ENCODE assay signal across 8 cellular contexts in the genomic region with DNA sequence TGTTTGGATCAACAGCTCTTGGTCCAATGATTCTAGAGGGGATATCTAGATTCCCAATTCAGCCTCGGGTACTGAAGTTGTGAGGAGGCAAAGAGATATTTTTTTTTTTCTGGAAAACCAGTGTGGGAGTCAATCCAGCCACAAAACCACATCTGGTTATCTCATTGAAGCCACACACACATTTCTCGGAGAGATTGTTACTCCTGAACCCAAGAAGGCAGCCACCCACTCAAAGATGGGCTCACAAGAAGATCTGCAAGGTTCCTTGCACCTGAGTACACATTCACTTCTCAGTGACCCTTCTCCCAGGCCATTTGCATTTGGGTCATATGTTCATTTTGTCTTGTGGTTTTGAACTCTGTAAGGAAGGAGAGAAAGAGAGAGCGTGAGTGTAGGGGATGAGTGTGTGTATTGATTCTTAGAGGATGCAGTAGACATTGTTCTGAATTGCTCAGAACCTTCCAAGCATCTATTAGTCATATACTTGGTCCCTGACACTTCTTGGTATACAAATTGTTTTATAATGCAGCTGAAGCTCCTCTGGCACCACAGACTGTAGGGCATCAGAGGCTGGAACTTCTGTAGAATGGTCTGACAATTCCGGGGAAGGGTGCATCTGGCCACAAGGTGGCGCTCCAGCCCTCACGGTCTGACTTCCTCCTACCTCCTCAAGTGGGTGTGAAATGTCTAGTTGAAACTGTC. TPM values are rescaled to one million over a fixed set of nuclear protein-coding genes. Genes with fewer than 3 reads are reported as not detected.
A peak's percentile ranks its signal among the peaks of the same experiment; 100 is the strongest.
DNase-seq lines count a peak whose midpoint lies in the region; ATAC-seq and TF ChIP-seq lines count a peak whose summit lies in the region.

No MANE protein-coding gene starts in this region.

- peaks cover 10% of the 10 kb centered on the region for H3K4me1 Mint-ChIP-seq in activated naive CD8-positive, alpha-beta T cell (ENCODE audit: low read depth)

- no peaks in the 10 kb centered on the region for H3K9me2 ChIP-seq in HCT116 (ENCODE audit: insufficient read depth)

- H3K4me2 ChIP-seq in HCT116 (ENCODE audit: low read length), result no peak overlapping the region

- no TSS peak for BruUV-seq in HCT116 (replicated peaks; lab: Mats Ljungman, UMichigan)

- intact Hi-C loops in HCT116 (cut with micrococcal nuclease), result loop anchor here (5.0 kb wide), 1 partner anchor 315 kb away; no protein-coding TSS in a partner anchor
- intact Hi-C loops in Right ventricle myocardium superior (cut with DNase I), result no loop called here
- intact Hi-C loops in psoas muscle (cut with DNase I), result no loop called here
- intact Hi-C loops in vagina (cut with DNase I), result no loop called here

- no peak overlapping the region for H3K27ac Mint-ChIP-seq in activated naive CD8-positive, alpha-beta T cell

- TF ChIP-seq POLR2A in HCT116 (IDR thresholded peaks at IDR 0.05; ENCODE audit: borderline replicate concordance, extremely low read depth, insufficient read depth, insufficient read length), result no peak
- no peak for TF ChIP-seq POLR2A in NB4 (IDR thresholded peaks at IDR 0.05; ENCODE audit: extremely low read depth, insufficient read length)
- TF ChIP-seq POLR2A in vagina (IDR thresholded peaks at IDR 0.05), result no peak

- CTCF ChIA-PET in GM10248 (lab: Yijun Ruan, JAX), result interaction anchor here (0.6 to 9.8 kb wide), 26 partner anchors 8 to 649 kb away, joined by 3 to 105 read pairs (median 4); a partner anchor contains a TSS
- CTCF ChIA-PET in HCT116 (lab: Charles Lee), result interaction anchor here (0.6 to 1.7 kb wide), 13 partner anchors 11 to 633 kb away, joined by 3 to 10 read pairs (median 3); no protein-coding TSS in a partner anchor

- no peaks in the 10 kb centered on the region for H4K20me1 ChIP-seq in HCT116 (ENCODE audit: insufficient read depth)

- H3K79me2 ChIP-seq in HCT116 (ENCODE audit: insufficient read depth, low read length), result no peaks in the 10 kb centered on the region

- no peaks in the 10 kb centered on the region for H3K27me3 Mint-ChIP-seq in activated naive CD8-positive, alpha-beta T cell

- TF ChIP-seq RAD21 in HCT116 (IDR thresholded peaks at IDR 0.05; ENCODE audit: low read depth), result peak; percentile 84

- H3K36me3 ChIP-seq in HCT116 (ENCODE audit: control insufficient read depth in 1 of 2, insufficient read depth in 2 of 2, low read length in 2 of 2) (no peaks in the 10 kb centered on the region), psoas muscle (ENCODE audit: insufficient read depth in 1 of 2, low read depth in 1 of 2) (peaks cover 0 to 14% of the 10 kb centered on the region in 2 donors), vagina (peaks cover 0 to 6% of the 10 kb centered on the region in 2 donors)

- 43 to 49% (median 43%) methylated on average over 6 of the region's 6 CpGs for WGBS in psoas muscle, 3 donors

- H3K9ac ChIP-seq in HCT116 (ENCODE audit: low read length), result no peak overlapping the region

- no peak overlapping the region for H3K4me3 ChIP-seq in HCT116 (replicated peaks in 1 of 2; ENCODE audit: low read depth in 1 of 2, low read length in 2 of 2)
- no peak overlapping the region for H3K4me3 ChIP-seq in NB4 (ENCODE audit: low read depth, low read length)
- no peak overlapping the region for H3K4me3 ChIP-seq in psoas muscle
- no peak overlapping the region for H3K4me3 ChIP-seq in vagina

- H3K27ac ChIP-seq in HCT116 (ENCODE audit: low read depth, low read length) (no peak overlapping the region), psoas muscle (no peak overlapping the region), vagina (no peak overlapping the region)

- H3K9me3 Mint-ChIP-seq in activated naive CD8-positive, alpha-beta T cell (ENCODE audit: low read depth), result no peaks in the 10 kb centered on the region

- DNase-seq in GM10248 (ENCODE audit: extremely low spot score), result peak; percentile 79
- peak; percentile 57 for DNase-seq in HCT116 (ENCODE audit: low read depth, low spot score)
- DNase-seq in NB4 (ENCODE audit: low read depth), result peak; percentile 80
- DNase-seq in T follicular helper cell (ENCODE audit: low read depth), result peak; percentile 65
- peak; percentile 89 for DNase-seq in Right ventricle myocardium superior
- DNase-seq in psoas muscle, result peak; percentile 79 to 87
- DNase-seq in vagina (ENCODE audit: extremely low spot score in 2 of 2), result no peak

- H3K36me3 Mint-ChIP-seq in activated naive CD8-positive, alpha-beta T cell, result no peaks in the 10 kb centered on the region

- H3K9me3 ChIP-seq in HCT116 (ENCODE audit: control insufficient read depth in 1 of 2, insufficient read depth in 1 of 2, low read depth in 1 of 2, low read length in 2 of 2), result no peaks in the 10 kb centered on the region
- H3K9me3 ChIP-seq in psoas muscle, result no peaks in the 10 kb centered on the region
- no peaks in the 10 kb centered on the region for H3K9me3 ChIP-seq in vagina

- peak; percentile 87 for TF ChIP-seq CTCF in GM10248 (IDR thresholded peaks at IDR 0.05; ENCODE audit: control extremely low read depth, extremely low read depth, low read depth, missing control alignments)
- peak; percentile 80 to 97 (median 95) for TF ChIP-seq CTCF in HCT116 (IDR thresholded peaks at IDR 0.05 in 2 of 3, conservative IDR thresholded peaks at IDR 0.05 in 1 of 3; ENCODE audit: borderline replicate concordance in 1 of 3, insufficient read depth in 1 of 3, low read depth in 2 of 3, low read length in 2 of 3)
- peak; percentile 87 for TF ChIP-seq CTCF in NB4 (IDR thresholded peaks at IDR 0.05; ENCODE audit: low read depth, low read length)
- peak; percentile 87 for TF ChIP-seq CTCF in psoas muscle (IDR thresholded peaks at IDR 0.05)
- TF ChIP-seq CTCF in vagina (IDR thresholded peaks at IDR 0.05), result peak; percentile 47 to 58 (median 55)

- H3K4me3 Mint-ChIP-seq in activated naive CD8-positive, alpha-beta T cell, result peak overlapping the region; percentile 21

- H2AFZ ChIP-seq in HCT116 (ENCODE audit: low read depth, low read length, poor library complexity, severe bottlenecking), result peak overlapping the region; percentile 96

- ATAC-seq in HCT116 (peak; percentile 100), Right ventricle myocardium superior (ENCODE audit: poor library complexity) (peak; percentile 75), psoas muscle (peak; percentile 78 to 92 (median 85))

- POLR2A ChIA-PET in GM10248 (lab: Yijun Ruan, JAX) (no interaction called here), HCT116 (lab: Charles Lee) (no interaction called here)

- peaks cover 0 to 8% of the 10 kb centered on the region in 2 experiments; a peak in 1 of 4 replicates for H3K4me1 ChIP-seq in HCT116 (ENCODE audit: control insufficient read depth in 1 of 2, insufficient read depth in 2 of 2, low read length in 2 of 2)
- H3K4me1 ChIP-seq in psoas muscle, result peaks cover 7% of the 10 kb centered on the region
- no peaks in the 10 kb centered on the region for H3K4me1 ChIP-seq in vagina

- RAD21 ChIA-PET in HCT116 (lab: Charles Lee; ENCODE audit: low non-redundant PET in 1 of 2, low total read pairs in 2 of 2, uncharacterized antibody in 2 of 2, unreplicated experiment in 2 of 2), result no interaction called here

- H3K27me3 ChIP-seq in HCT116 (ENCODE audit: insufficient read depth, low read length) (no peaks in the 10 kb centered on the region), psoas muscle (ENCODE audit: insufficient read depth in 3 of 3, low read length in 2 of 3) (no peaks in the 10 kb centered on the region), vagina (no peaks in the 10 kb centered on the region)

TF ChIP-seq in HCT116, 20 proteins besides CTCF, POLR2A, EP300 and RAD21:
- TF ChIP-seq SIN3A (IDR thresholded peaks at IDR 0.05; ENCODE audit: low read depth), result no peak
- no peak for TF ChIP-seq CEBPB (IDR thresholded peaks at IDR 0.05; ENCODE audit: low read depth)
- no peak for TF ChIP-seq EZH2 (IDR thresholded peaks at IDR 0.05)
- TF ChIP-seq, protein P1, sequence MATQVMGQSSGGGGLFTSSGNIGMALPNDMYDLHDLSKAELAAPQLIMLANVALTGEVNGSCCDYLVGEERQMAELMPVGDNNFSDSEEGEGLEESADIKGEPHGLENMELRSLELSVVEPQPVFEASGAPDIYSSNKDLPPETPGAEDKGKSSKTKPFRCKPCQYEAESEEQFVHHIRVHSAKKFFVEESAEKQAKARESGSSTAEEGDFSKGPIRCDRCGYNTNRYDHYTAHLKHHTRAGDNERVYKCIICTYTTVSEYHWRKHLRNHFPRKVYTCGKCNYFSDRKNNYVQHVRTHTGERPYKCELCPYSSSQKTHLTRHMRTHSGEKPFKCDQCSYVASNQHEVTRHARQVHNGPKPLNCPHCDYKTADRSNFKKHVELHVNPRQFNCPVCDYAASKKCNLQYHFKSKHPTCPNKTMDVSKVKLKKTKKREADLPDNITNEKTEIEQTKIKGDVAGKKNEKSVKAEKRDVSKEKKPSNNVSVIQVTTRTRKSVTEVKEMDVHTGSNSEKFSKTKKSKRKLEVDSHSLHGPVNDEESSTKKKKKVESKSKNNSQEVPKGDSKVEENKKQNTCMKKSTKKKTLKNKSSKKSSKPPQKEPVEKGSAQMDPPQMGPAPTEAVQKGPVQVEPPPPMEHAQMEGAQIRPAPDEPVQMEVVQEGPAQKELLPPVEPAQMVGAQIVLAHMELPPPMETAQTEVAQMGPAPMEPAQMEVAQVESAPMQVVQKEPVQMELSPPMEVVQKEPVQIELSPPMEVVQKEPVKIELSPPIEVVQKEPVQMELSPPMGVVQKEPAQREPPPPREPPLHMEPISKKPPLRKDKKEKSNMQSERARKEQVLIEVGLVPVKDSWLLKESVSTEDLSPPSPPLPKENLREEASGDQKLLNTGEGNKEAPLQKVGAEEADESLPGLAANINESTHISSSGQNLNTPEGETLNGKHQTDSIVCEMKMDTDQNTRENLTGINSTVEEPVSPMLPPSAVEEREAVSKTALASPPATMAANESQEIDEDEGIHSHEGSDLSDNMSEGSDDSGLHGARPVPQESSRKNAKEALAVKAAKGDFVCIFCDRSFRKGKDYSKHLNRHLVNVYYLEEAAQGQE (IDR thresholded peaks at IDR 0.05; ENCODE audit: low read depth), result no peak
- peak; percentile 18 for TF ChIP-seq YY1 (IDR thresholded peaks at IDR 0.05; ENCODE audit: extremely low read depth, insufficient replicate concordance, low read depth, low read length)

RNA-seq across cellular contexts. Expression of a gene that starts 39.3 kb away (rescaled TPM):
- total RNA-seq in HCT116 (2021; ENCODE audit: unreplicated experiment) (172 TPM), Right ventricle myocardium superior (41.4 TPM), psoas muscle (10 to 100 TPM; 38.7 to 99.5 (median 68.8) TPM), vagina (145 TPM)
- 155 and 228 TPM in 2 replicates for polyA plus RNA-seq in HCT116 (2012)
- polyA plus RNA-seq in psoas muscle, result 10 to 100 TPM; 60.5 to 86.6 (median 86.5) TPM

Comparison
In these comparisons a context has a peak if more than half of its experiments do, and no peak if none do; other contexts are left out.
1. DNase-seq: peak in GM10248 (single experiment), HCT116 (single experiment), NB4 (single experiment), T follicular helper cell (single experiment), Right ventricle myocardium superior (single experiment) and psoas muscle (2 of 2); none in vagina (0 of 2).
2. Peak in every context shown above with its lines, with median percentiles within 50 percentile points of each other: CTCF ChIP-seq and ATAC-seq.